In genomic region chr5:85709728-85710127, GRCh38 we compare ENCODE assay signal across 27 cellular contexts.
"Had no signal": no experiment of that assay in that cellular context is flagged by ENCODE, and none has a peak within 500 bp of the region (broad histone marks: within the 10 kb centered on the region; RNA-seq: fewer than 3 reads in every experiment).

No MANE protein-coding gene starts in this region.

- H3K27ac ChIP-seq: ascending aorta, coronary artery, dorsolateral prefrontal cortex, esophagus muscularis mucosa, foreskin keratinocyte, gastrocnemius medialis, heart left ventricle, VCaP had no signal

- H3K27me3 ChIP-seq: ascending aorta, dorsolateral prefrontal cortex, esophagus muscularis mucosa, foreskin keratinocyte, gastrocnemius medialis, heart left ventricle had no signal

- H3K9me3 ChIP-seq: ascending aorta, esophagus muscularis mucosa, gastrocnemius medialis, heart left ventricle had no signal

- H3K4me1 ChIP-seq: ascending aorta, esophagus muscularis mucosa, foreskin keratinocyte, gastrocnemius medialis, heart left ventricle had no signal

- DNase-seq: activated CD4-positive, alpha-beta memory T cell treated with anti-CD3 and anti-CD28 coated beads, Interleukin-2, amount 10 ng/mL, durations not matched to agents 7 days and 5 days; activated CD4-positive, alpha-beta T cell treated with anti-CD3 and anti-CD28 coated beads for 1 hour; activated CD4-positive, alpha-beta T cell treated with anti-CD3 and anti-CD28 coated beads for 4 hours; activated CD4-positive, alpha-beta T cell treated with anti-CD3 and anti-CD28 coated beads, Interleukin-2, amount 10 ng/mL, durations not matched to agents 7 days and 5 days; activated CD4-positive, alpha-beta T cell treated with anti-CD3 and anti-CD28 coated beads, Interleukin-2, amount 50 U/mL, for 4 hours; activated CD8-positive, alpha-beta memory T cell treated with anti-CD3 and anti-CD28 coated beads, Interleukin-2, amount 50 U/mL, for 48 hours; activated gamma-delta T cell; activated naive CD4-positive, alpha-beta T cell; activated naive CD4-positive, alpha-beta T cell treated with anti-CD3 and anti-CD28 coated beads, Interleukin-2, amount 10 ng/mL, durations not matched to agents 7 days and 5 days; activated naive CD8-positive, alpha-beta T cell treated with anti-CD3 and anti-CD28 coated beads, Interleukin-2, amount 10 ng/mL, durations not matched to agents 7 days and 5 days; activated T-cell treated with anti-CD3 and anti-CD28 coated beads for 4 hours; activated T-cell treated with anti-CD3 and anti-CD28 coated beads, Interleukin-2, amount 50 U/mL, for 24 hours; activated T-cell treated with anti-CD3 and anti-CD28 coated beads, Interleukin-2, amount 50 U/mL, for 72 hours; dorsolateral prefrontal cortex; effector memory CD4-positive, alpha-beta T cell; endodermal cell; foreskin keratinocyte; gastrocnemius medialis; glutamatergic neuron; heart left ventricle; T-helper 2 cell had no signal

- ATAC-seq: activated naive CD4-positive, alpha-beta T cell treated with anti-CD3 and anti-CD28 coated beads, Interleukin-2, amount 50 U/mL, for 72 hours; activated T-cell treated with anti-CD3 and anti-CD28 coated beads, Interleukin-2, amount 50 U/mL, for 72 hours; foreskin keratinocyte; gastrocnemius medialis; heart left ventricle; WTC11 had no signal

- H3K36me3 ChIP-seq: ascending aorta, esophagus muscularis mucosa, gastrocnemius medialis, heart left ventricle had no signal

- H3K4me3 ChIP-seq: ascending aorta, coronary artery, dorsolateral prefrontal cortex, esophagus muscularis mucosa, gastrocnemius medialis, heart left ventricle had no signal
